16 cellular contexts compared by ENCODE assay signal in genomic region chr6:133503330-133503729, GRCh38.
A peak's percentile ranks its signal among the peaks of the same experiment; 100 is the strongest.
DNase-seq lines count a peak whose midpoint lies in the region; ATAC-seq lines count a peak whose summit lies in the region.
"Had no signal": no experiment of that assay in that cellular context is flagged by ENCODE, and none has a peak within 500 bp of the region (broad histone marks: within the 10 kb centered on the region; RNA-seq: fewer than 3 reads in every experiment).

No MANE protein-coding gene starts in this region.

- H3K27ac Mint-ChIP-seq in activated CD4-positive, alpha-beta memory T cell treated with anti-CD3 and anti-CD28 coated beads, Interleukin-2, amount 10 ng/mL, durations not matched to agents 7 days and 5 days: no peak overlapping the region

- no peaks in the 10 kb centered on the region for H3K27me3 Mint-ChIP-seq in activated CD4-positive, alpha-beta memory T cell treated with anti-CD3 and anti-CD28 coated beads, Interleukin-2, amount 10 ng/mL, durations not matched to agents 7 days and 5 days

- no peaks in the 10 kb centered on the region for H3K36me3 Mint-ChIP-seq in activated CD4-positive, alpha-beta memory T cell treated with anti-CD3 and anti-CD28 coated beads, Interleukin-2, amount 10 ng/mL, durations not matched to agents 7 days and 5 days (ENCODE audit: low read depth)

- DNase-seq in Daoy (ENCODE audit: low read depth) (peak; percentile 49), adipocyte (ENCODE audit: low read depth) (peak; percentile 88), glomerular visceral epithelial cell (ENCODE audit: extremely low spot score) (peak; percentile 65), renal cortical epithelial cell (ENCODE audit: low read depth) (peak; percentile 50)
- no peak for DNase-seq in activated CD4-positive, alpha-beta memory T cell treated with anti-CD3 and anti-CD28 coated beads, Interleukin-2, amount 10 ng/mL, durations not matched to agents 7 days and 5 days
- DNase-seq: AML-193; GF-D8; glutamatergic neuron; NCI-H146; NCI-H510A; right lobe of liver; stimulated activated CD4-positive, alpha-beta T cell treated with anti-CD3 and anti-CD28 coated beads, Interleukin-2, amount 100 ng/mL, for 24 hours had no signal

- CTCF ChIA-PET in activated CD4-positive, alpha-beta memory T cell treated with anti-CD3 and anti-CD28 coated beads, Interleukin-2, amount 10 ng/mL, durations not matched to agents 7 days and 5 days (lab: Charles Lee): no interaction called here

- POLR2A ChIA-PET in activated CD4-positive, alpha-beta memory T cell treated with anti-CD3 and anti-CD28 coated beads, Interleukin-2, amount 10 ng/mL, durations not matched to agents 7 days and 5 days (lab: Charles Lee): no interaction called here

- peak overlapping the region; percentile 53 for H3K9ac ChIP-seq in adipocyte (ENCODE audit: low read length)

- no peaks in the 10 kb centered on the region for H3K9me3 ChIP-seq in adipocyte (ENCODE audit: control insufficient read depth, low read length)
- H3K9me3 ChIP-seq: right lobe of liver had no signal

- H3K4me1 ChIP-seq in adipocyte (ENCODE audit: control insufficient read depth, insufficient read depth, low read length): peaks cover 50% of the 10 kb centered on the region
- H3K4me1 ChIP-seq: right lobe of liver had no signal

- no peaks in the 10 kb centered on the region for H3K36me3 ChIP-seq in adipocyte (ENCODE audit: control insufficient read depth, insufficient read depth, low read length, severe bottlenecking)
- H3K36me3 ChIP-seq: right lobe of liver had no signal

- H3K4me3 ChIP-seq in adipocyte (ENCODE audit: low read length): peak overlapping the region; percentile 20
- H3K4me3 ChIP-seq: right lobe of liver had no signal

- H3K4me3 Mint-ChIP-seq in activated CD4-positive, alpha-beta memory T cell treated with anti-CD3 and anti-CD28 coated beads, Interleukin-2, amount 10 ng/mL, durations not matched to agents 7 days and 5 days: no peak overlapping the region

- H3K4me1 Mint-ChIP-seq in activated CD4-positive, alpha-beta memory T cell treated with anti-CD3 and anti-CD28 coated beads, Interleukin-2, amount 10 ng/mL, durations not matched to agents 7 days and 5 days: no peaks in the 10 kb centered on the region

- no peaks in the 10 kb centered on the region for H3K9me3 Mint-ChIP-seq in activated CD4-positive, alpha-beta memory T cell treated with anti-CD3 and anti-CD28 coated beads, Interleukin-2, amount 10 ng/mL, durations not matched to agents 7 days and 5 days

- H3K27me3 ChIP-seq in adipocyte (replicated peaks; ENCODE audit: control insufficient read depth, insufficient read depth, low read length): no peaks in the 10 kb centered on the region
- H3K27me3 ChIP-seq: right lobe of liver had no signal

- ATAC-seq in GM21447 (IDR thresholded peaks at IDR 0.05; ENCODE audit: unreplicated experiment) (no peak), HG03354 (IDR thresholded peaks at IDR 0.05; ENCODE audit: poor library complexity, severe bottlenecking, unreplicated experiment) (no peak), HG03469 (IDR thresholded peaks at IDR 0.05; ENCODE audit: unreplicated experiment) (no peak)
- ATAC-seq: activated CD4-positive, CD25-positive, alpha-beta regulatory T cell treated with anti-CD3 and anti-CD28 coated beads, Interleukin-2, amount 50 U/mL, for 24 hours; right lobe of liver had no signal
